Comparison of ENCODE assay signal across 1 cellular context in genomic region chr2:13091463-13091862, GRCh38.
TF ChIP-seq lines count a peak whose summit lies in the region.

No MANE protein-coding gene starts in this region.

TF ChIP-seq in GM23338, 12 proteins besides CTCF, POLR2A, EP300 and RAD21 (continued from another document):
- TF ChIP-seq ZNF462 (CRISPR knock-in tag; IDR thresholded peaks at IDR 0.05) (no peak), EZH2 (IDR thresholded peaks at IDR 0.05; ENCODE audit: low read depth, unreplicated experiment) (no peak), ZNF331 (CRISPR knock-in tag; IDR thresholded peaks at IDR 0.05; ENCODE audit: low read depth) (no peak), NANOG (IDR thresholded peaks at IDR 0.05; ENCODE audit: borderline replicate concordance) (no peak), REST (IDR thresholded peaks at IDR 0.05; ENCODE audit: unreplicated experiment) (no peak), STAT1 (IDR thresholded peaks at IDR 0.05; ENCODE audit: unreplicated experiment) (no peak), CREB1 (CRISPR knock-in tag; IDR thresholded peaks at IDR 0.05; ENCODE audit: low read depth) (no peak), ETS1 (IDR thresholded peaks at IDR 0.05) (no peak)
